ENCODE assay signal across 2 cellular contexts in the genomic region with DNA sequence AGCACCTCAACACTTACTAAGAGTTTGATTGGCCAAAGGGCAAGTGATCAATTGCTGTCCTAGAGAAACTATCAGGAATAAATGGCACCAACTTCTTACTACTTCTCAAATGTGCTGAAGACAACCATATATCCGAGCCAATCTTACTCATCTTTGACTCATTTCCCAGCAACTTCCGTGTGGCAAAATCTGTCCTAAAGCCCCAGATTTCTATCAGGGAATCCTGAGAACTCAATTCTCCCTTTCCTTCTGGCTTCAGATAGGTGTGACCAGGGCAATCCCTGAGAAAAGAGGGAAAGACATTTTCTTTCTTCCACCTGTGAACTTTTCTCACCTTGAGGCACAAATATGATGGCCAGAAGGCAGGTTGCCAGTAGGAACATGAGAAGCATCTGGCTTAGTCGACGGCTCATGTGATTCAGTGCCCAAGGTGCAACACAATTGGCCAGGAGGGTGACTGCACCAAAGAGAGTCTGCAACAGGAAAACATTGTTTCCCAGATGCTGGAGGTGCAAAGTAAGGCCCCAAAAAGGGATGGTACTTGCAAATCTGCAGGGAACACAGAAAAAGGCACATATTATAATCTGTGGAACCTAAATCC.
TF ChIP-seq lines count a peak whose summit lies in the region.

No MANE protein-coding gene starts in this region.

TF ChIP-seq in SK-N-SH, 30 proteins besides CTCF, POLR2A, EP300 and RAD21 (continued from another document):
- TF ChIP-seq, protein P1, sequence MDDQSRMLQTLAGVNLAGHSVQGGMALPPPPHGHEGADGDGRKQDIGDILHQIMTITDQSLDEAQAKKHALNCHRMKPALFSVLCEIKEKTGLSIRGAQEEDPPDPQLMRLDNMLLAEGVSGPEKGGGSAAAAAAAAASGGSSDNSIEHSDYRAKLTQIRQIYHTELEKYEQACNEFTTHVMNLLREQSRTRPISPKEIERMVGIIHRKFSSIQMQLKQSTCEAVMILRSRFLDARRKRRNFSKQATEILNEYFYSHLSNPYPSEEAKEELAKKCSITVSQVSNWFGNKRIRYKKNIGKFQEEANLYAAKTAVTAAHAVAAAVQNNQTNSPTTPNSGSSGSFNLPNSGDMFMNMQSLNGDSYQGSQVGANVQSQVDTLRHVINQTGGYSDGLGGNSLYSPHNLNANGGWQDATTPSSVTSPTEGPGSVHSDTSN (IDR thresholded peaks at IDR 0.05) = no peak
- peak; percentile 34; the same call in 1 of the 2 replicates for TF ChIP-seq FOSL2 (IDR thresholded peaks at IDR 0.05; ENCODE audit: borderline replicate concordance, low read depth)

TF ChIP-seq in SK-N-SH treated with all-trans-retinoic acid at 6 μM for 48 hours, 23 proteins besides CTCF, POLR2A, EP300 and RAD21 (continued from another document):
- TF ChIP-seq, protein P2, sequence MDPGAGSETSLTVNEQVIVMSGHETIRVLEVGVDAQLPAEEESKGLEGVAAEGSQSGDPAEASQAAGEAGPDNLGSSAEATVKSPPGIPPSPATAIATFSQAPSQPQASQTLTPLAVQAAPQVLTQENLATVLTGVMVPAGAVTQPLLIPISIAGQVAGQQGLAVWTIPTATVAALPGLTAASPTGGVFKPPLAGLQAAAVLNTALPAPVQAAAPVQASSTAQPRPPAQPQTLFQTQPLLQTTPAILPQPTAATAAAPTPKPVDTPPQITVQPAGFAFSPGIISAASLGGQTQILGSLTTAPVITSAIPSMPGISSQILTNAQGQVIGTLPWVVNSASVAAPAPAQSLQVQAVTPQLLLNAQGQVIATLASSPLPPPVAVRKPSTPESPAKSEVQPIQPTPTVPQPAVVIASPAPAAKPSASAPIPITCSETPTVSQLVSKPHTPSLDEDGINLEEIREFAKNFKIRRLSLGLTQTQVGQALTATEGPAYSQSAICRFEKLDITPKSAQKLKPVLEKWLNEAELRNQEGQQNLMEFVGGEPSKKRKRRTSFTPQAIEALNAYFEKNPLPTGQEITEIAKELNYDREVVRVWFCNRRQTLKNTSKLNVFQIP (CRISPR knock-in tag; IDR thresholded peaks at IDR 0.05; ENCODE audit: borderline replicate concordance, low read depth) = no peak
- TF ChIP-seq SNAI2 (CRISPR knock-in tag; IDR thresholded peaks at IDR 0.05) (no peak), PPARA (CRISPR knock-in tag; IDR thresholded peaks at IDR 0.05; ENCODE audit: borderline replicate concordance) (no peak), TOX (CRISPR knock-in tag; IDR thresholded peaks at IDR 0.05; ENCODE audit: borderline replicate concordance) (no peak), OSR1 (CRISPR knock-in tag; IDR thresholded peaks at IDR 0.05) (no peak)
- TF ChIP-seq, protein P3, sequence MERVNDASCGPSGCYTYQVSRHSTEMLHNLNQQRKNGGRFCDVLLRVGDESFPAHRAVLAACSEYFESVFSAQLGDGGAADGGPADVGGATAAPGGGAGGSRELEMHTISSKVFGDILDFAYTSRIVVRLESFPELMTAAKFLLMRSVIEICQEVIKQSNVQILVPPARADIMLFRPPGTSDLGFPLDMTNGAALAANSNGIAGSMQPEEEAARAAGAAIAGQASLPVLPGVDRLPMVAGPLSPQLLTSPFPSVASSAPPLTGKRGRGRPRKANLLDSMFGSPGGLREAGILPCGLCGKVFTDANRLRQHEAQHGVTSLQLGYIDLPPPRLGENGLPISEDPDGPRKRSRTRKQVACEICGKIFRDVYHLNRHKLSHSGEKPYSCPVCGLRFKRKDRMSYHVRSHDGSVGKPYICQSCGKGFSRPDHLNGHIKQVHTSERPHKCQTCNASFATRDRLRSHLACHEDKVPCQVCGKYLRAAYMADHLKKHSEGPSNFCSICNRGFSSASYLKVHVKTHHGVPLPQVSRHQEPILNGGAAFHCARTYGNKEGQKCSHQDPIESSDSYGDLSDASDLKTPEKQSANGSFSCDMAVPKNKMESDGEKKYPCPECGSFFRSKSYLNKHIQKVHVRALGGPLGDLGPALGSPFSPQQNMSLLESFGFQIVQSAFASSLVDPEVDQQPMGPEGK (CRISPR knock-in tag; IDR thresholded peaks at IDR 0.05; ENCODE audit: borderline replicate concordance) = no peak
- TF ChIP-seq, protein P4, sequence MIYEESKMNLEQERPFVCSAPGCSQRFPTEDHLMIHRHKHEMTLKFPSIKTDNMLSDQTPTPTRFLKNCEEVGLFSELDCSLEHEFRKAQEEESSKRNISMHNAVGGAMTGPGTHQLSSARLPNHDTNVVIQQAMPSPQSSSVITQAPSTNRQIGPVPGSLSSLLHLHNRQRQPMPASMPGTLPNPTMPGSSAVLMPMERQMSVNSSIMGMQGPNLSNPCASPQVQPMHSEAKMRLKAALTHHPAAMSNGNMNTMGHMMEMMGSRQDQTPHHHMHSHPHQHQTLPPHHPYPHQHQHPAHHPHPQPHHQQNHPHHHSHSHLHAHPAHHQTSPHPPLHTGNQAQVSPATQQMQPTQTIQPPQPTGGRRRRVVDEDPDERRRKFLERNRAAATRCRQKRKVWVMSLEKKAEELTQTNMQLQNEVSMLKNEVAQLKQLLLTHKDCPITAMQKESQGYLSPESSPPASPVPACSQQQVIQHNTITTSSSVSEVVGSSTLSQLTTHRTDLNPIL (CRISPR knock-in tag; IDR thresholded peaks at IDR 0.05; ENCODE audit: low read depth) = no peak
